Comparison of ENCODE assay signal across 10 cellular contexts in genomic region chr2:36246320-36246990, GRCh38.
A peak's percentile ranks its signal among the peaks of the same experiment; 100 is the strongest.
DNase-seq lines count a peak whose midpoint lies in the region; ATAC-seq and TF ChIP-seq lines count a peak whose summit lies in the region.
"Had no signal": no experiment of that assay in that cellular context is flagged by ENCODE, and none has a peak within 500 bp of the region (broad histone marks: within the 10 kb centered on the region; RNA-seq: fewer than 3 reads in every experiment).

No MANE protein-coding gene starts in this region.

- no peak overlapping the region for H3K4me3 ChIP-seq in tibial artery
- no peak overlapping the region for H3K4me3 ChIP-seq in HAP-1
- H3K4me3 ChIP-seq: colonic mucosa, thoracic aorta had no signal

- no peaks in the 10 kb centered on the region for H3K36me3 ChIP-seq in tibial artery
- H3K36me3 ChIP-seq in HAP-1 (replicated peaks), result no peaks in the 10 kb centered on the region
- H3K36me3 ChIP-seq: colonic mucosa, thoracic aorta had no signal

- ATAC-seq in HG03025 (IDR thresholded peaks at IDR 0.05; ENCODE audit: low FRiP score, unreplicated experiment) (peak; percentile 76), esophagus mucosa (no peak)

- H3K4me3 Mint-ChIP-seq in activated naive CD4-positive, alpha-beta T cell treated with anti-CD3 and anti-CD28 coated beads, Interleukin-2, amount 50 U/mL, for 24 hours, result peak overlapping the region; percentile 83

- TF ChIP-seq CTCF in tibial artery (IDR thresholded peaks at IDR 0.05), result no peak

- H3K27ac Mint-ChIP-seq in activated naive CD4-positive, alpha-beta T cell treated with anti-CD3 and anti-CD28 coated beads, Interleukin-2, amount 50 U/mL, for 24 hours, result peak overlapping the region; percentile 91

- H3K4me1 Mint-ChIP-seq in activated naive CD4-positive, alpha-beta T cell treated with anti-CD3 and anti-CD28 coated beads, Interleukin-2, amount 50 U/mL, for 24 hours, result peaks cover 73% of the 10 kb centered on the region

- no peaks in the 10 kb centered on the region for H3K9me3 Mint-ChIP-seq in activated naive CD4-positive, alpha-beta T cell treated with anti-CD3 and anti-CD28 coated beads, Interleukin-2, amount 50 U/mL, for 24 hours

- no peaks in the 10 kb centered on the region for H3K27me3 Mint-ChIP-seq in activated naive CD4-positive, alpha-beta T cell treated with anti-CD3 and anti-CD28 coated beads, Interleukin-2, amount 50 U/mL, for 24 hours

- in situ Hi-C loops in HAP-1 (cut with MboI; ENCODE audit: low sequenced_read_pairs), result no loop called here

- no peak for DNase-seq in activated naive CD4-positive, alpha-beta T cell (lab: John Stamatoyannopoulos, UW)
- DNase-seq in SKM-1 treated with dmso at 0.1 percent for 144 hours (lab: John Stamatoyannopoulos, UW; ENCODE audit: unreplicated experiment), result peak; percentile 74
- DNase-seq in tibial artery, result no peak
- DNase-seq in HAP-1 (ENCODE audit: low spot score in 2 of 2), result no peak
- no peak for DNase-seq in effector CD8-positive, alpha-beta T cell (lab: John Stamatoyannopoulos, UW)
- DNase-seq: colonic mucosa had no signal

- no peak overlapping the region for H3K27ac ChIP-seq in tibial artery
- H3K27ac ChIP-seq: colonic mucosa, thoracic aorta had no signal

- no peaks in the 10 kb centered on the region for H3K4me1 ChIP-seq in tibial artery
- no peaks in the 10 kb centered on the region for H3K4me1 ChIP-seq in HAP-1
- H3K4me1 ChIP-seq: colonic mucosa had no signal

- H3K36me3 Mint-ChIP-seq in activated naive CD4-positive, alpha-beta T cell treated with anti-CD3 and anti-CD28 coated beads, Interleukin-2, amount 50 U/mL, for 24 hours, result peaks cover 2% of the 10 kb centered on the region

- H3K27me3 ChIP-seq in tibial artery (no peaks in the 10 kb centered on the region), HAP-1 (ENCODE audit: low read depth) (0 out of 2 replicates have a peak, but pooled peaks cover 3% of the 10 kb centered on the region)
- H3K27me3 ChIP-seq: colonic mucosa had no signal

- H3K9me3 ChIP-seq in tibial artery (no peaks in the 10 kb centered on the region), HAP-1 (no peaks in the 10 kb centered on the region)
- H3K9me3 ChIP-seq: colonic mucosa, thoracic aorta had no signal

- intact Hi-C loops in tibial artery (cut with DNase I; ENCODE audit: low total_unique reads), result no loop called here
